1 cellular context compared by ENCODE assay signal in the genomic region with DNA sequence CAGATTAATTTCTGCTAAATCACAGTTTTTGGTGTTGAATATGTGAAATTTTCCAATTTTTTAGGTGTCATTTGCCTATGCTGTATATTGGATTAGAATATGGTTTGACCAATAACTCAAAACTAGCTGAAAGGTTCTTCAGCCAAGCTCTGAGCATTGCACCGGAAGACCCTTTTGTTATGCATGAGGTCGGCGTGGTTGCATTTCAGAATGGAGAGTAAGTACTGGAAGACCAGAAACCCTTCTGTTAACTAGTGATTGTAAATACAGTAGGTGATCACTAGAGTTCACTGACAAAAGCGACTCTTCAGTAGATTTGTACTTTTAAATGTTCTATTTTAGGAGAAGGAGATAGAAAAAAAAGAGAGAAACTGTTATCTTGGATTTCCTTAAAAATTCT.
TF ChIP-seq lines count a peak whose summit lies in the region.

No MANE protein-coding gene starts in this region.

TF ChIP-seq in H1, 55 proteins besides CTCF, POLR2A, EP300 and RAD21 (continued from another document):
- peak; percentile 56 for TF ChIP-seq CHD7 (IDR thresholded peaks at IDR 0.05; ENCODE audit: insufficient replicate concordance, low read length)
